ENCODE assay signal across 8 cellular contexts in genomic region chr2:17646096-17646554, GRCh38.
DNase-seq lines count a peak whose midpoint lies in the region; ATAC-seq, FAIRE-seq and TF ChIP-seq lines count a peak whose summit lies in the region.

No MANE protein-coding gene starts in this region.

- H3K27me3 Mint-ChIP-seq in MCF 10A (ENCODE audit: insufficient read depth, unreplicated experiment), result no peaks in the 10 kb centered on the region

- FAIRE-seq in islet of Langerhans (lab: Jason Lieb, UNC), result peak; percentile 99

- H3K9me3 Mint-ChIP-seq in MCF 10A (ENCODE audit: unreplicated experiment), result no peaks in the 10 kb centered on the region

- H3K4me1 ChIP-seq in A673 (ENCODE audit: insufficient read depth, low read length, poor library complexity, severe bottlenecking), result peaks cover 9% of the 10 kb centered on the region

- H3K4me3 ChIP-seq in A673 (ENCODE audit: low read depth, low read length, poor library complexity, severe bottlenecking) (no peak overlapping the region), MG63 (no peak overlapping the region)

- H3K4me3 Mint-ChIP-seq in MCF 10A (ENCODE audit: unreplicated experiment), result no peak overlapping the region

- POLR2A ChIA-PET in A673 (lab: Charles Lee; ENCODE audit: low non-redundant PET), result interaction anchor here (0.6 kb wide), 2 partner anchors 75 to 102 kb away, joined by 3 to 6 read pairs; no protein-coding TSS in a partner anchor
- POLR2A ChIA-PET in MCF 10A (lab: Yijun Ruan, JAX), result interaction anchor here (0.9 to 5.2 kb wide), 9 partner anchors 9 to 106 kb away, joined by 3 to 53 read pairs (median 4); partner anchors contain the start of gene VSNL1

- intact Hi-C loops in A673 (cut with micrococcal nuclease; ENCODE audit: unreplicated experiment) (no loop called here), MCF 10A (cut with micrococcal nuclease) (loop anchor here (1.0 to 10.0 kb wide), 3 partner anchors 106 to 871 kb away; partner anchors contain the start of gene VSNL1)

- H3K27ac Mint-ChIP-seq in MCF 10A (ENCODE audit: low read depth, unreplicated experiment), result no peak overlapping the region

- H3K9me3 ChIP-seq in A673 (ENCODE audit: low read depth, low read length, poor library complexity, severe bottlenecking), result no peaks in the 10 kb centered on the region
- H3K9me3 ChIP-seq in MG63, result no peaks in the 10 kb centered on the region

- peak; percentile 83 for DNase-seq in A673 (ENCODE audit: low spot score)
- DNase-seq in MG63, result peak; percentile 43
- DNase-seq in SIG-M5 treated with dmso at 0.1 percent for 504 hours (lab: John Stamatoyannopoulos, UW; ENCODE audit: unreplicated experiment), result peak; percentile 82
- DNase-seq in MCF 10A (ENCODE audit: unreplicated experiment), result peak; percentile 84
- peak; percentile 32 to 62 for DNase-seq in stimulated activated CD4-positive, alpha-beta T cell treated with anti-CD3 and anti-CD28 coated beads, Interleukin-2, amount 100 ng/mL, for 24 hours

- peak; percentile 89 for TF ChIP-seq CTCF in A673 (conservative IDR thresholded peaks at IDR 0.05; ENCODE audit: low read depth, low read length)
- TF ChIP-seq CTCF in GM12874 (IDR thresholded peaks at IDR 0.05; ENCODE audit: insufficient read depth, low read depth, low read length), result peak; percentile 64
- TF ChIP-seq CTCF in MCF 10A (IDR thresholded peaks at IDR 0.05; ENCODE audit: unreplicated experiment), result peak; percentile 73

- ATAC-seq in HG02588 (IDR thresholded peaks at IDR 0.05; ENCODE audit: unreplicated experiment), result peak; percentile 79

- CTCF ChIA-PET in A673 (lab: Charles Lee), result interaction anchor here (0.6 to 1.7 kb wide), 9 partner anchors 21 to 599 kb away, joined by 3 to 9 read pairs (median 3); partner anchors contain the start of gene VSNL1
- CTCF ChIA-PET in MCF 10A (lab: Yijun Ruan, JAX), result interaction anchor here (0.5 to 3.1 kb wide), 29 partner anchors 9 to 873 kb away, joined by 3 to 24 read pairs (median 4); partner anchors contain the start of gene VSNL1

- BruUV-seq in A673 (replicated peaks; lab: Mats Ljungman, UMichigan) (no TSS peak), MCF 10A (replicated peaks; lab: Mats Ljungman, UMichigan) (no TSS peak)

- no peak overlapping the region for H3K27ac ChIP-seq in A673 (ENCODE audit: low read depth, low read length, poor library complexity, severe bottlenecking)

- H3K4me1 Mint-ChIP-seq in MCF 10A (ENCODE audit: insufficient read depth, unreplicated experiment), result peaks cover 31% of the 10 kb centered on the region

- H3K27me3 ChIP-seq in A673 (replicated peaks; ENCODE audit: insufficient read depth, low read depth, low read length, poor library complexity) (no peaks in the 10 kb centered on the region), MG63 (no peaks in the 10 kb centered on the region)

- H3K36me3 ChIP-seq in A673 (ENCODE audit: insufficient read depth, low read length, poor library complexity, severe bottlenecking), result no peaks in the 10 kb centered on the region
- H3K36me3 ChIP-seq in MG63, result no peaks in the 10 kb centered on the region

- no peaks in the 10 kb centered on the region for H3K36me3 Mint-ChIP-seq in MCF 10A (ENCODE audit: insufficient read depth, unreplicated experiment)
